1 cellular context compared by ENCODE assay signal in the genomic region with DNA sequence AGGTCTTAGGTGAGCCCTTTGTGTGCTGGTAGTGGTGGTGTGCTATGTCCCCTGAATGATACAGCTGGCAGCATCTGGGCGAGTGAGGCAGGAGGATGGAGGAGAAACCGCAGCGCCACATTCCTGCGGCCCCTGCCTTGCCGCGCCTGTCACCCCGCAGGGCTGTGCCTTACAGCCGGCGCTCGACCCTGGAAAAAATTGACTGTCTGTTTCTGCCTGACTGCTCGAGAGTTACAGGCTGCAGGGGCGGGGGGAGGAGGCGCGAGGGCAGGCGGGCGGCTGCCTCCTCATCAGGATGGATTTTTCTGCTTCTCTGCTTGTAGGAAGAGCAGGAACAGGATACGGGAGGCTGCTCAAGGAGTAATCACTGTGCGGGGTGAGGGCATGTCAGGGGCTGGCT.
TF ChIP-seq lines count a peak whose summit lies in the region.

No MANE protein-coding gene starts in this region.

TF ChIP-seq in H1, 55 proteins besides CTCF, POLR2A, EP300 and RAD21:
- TF ChIP-seq, protein P1, sequence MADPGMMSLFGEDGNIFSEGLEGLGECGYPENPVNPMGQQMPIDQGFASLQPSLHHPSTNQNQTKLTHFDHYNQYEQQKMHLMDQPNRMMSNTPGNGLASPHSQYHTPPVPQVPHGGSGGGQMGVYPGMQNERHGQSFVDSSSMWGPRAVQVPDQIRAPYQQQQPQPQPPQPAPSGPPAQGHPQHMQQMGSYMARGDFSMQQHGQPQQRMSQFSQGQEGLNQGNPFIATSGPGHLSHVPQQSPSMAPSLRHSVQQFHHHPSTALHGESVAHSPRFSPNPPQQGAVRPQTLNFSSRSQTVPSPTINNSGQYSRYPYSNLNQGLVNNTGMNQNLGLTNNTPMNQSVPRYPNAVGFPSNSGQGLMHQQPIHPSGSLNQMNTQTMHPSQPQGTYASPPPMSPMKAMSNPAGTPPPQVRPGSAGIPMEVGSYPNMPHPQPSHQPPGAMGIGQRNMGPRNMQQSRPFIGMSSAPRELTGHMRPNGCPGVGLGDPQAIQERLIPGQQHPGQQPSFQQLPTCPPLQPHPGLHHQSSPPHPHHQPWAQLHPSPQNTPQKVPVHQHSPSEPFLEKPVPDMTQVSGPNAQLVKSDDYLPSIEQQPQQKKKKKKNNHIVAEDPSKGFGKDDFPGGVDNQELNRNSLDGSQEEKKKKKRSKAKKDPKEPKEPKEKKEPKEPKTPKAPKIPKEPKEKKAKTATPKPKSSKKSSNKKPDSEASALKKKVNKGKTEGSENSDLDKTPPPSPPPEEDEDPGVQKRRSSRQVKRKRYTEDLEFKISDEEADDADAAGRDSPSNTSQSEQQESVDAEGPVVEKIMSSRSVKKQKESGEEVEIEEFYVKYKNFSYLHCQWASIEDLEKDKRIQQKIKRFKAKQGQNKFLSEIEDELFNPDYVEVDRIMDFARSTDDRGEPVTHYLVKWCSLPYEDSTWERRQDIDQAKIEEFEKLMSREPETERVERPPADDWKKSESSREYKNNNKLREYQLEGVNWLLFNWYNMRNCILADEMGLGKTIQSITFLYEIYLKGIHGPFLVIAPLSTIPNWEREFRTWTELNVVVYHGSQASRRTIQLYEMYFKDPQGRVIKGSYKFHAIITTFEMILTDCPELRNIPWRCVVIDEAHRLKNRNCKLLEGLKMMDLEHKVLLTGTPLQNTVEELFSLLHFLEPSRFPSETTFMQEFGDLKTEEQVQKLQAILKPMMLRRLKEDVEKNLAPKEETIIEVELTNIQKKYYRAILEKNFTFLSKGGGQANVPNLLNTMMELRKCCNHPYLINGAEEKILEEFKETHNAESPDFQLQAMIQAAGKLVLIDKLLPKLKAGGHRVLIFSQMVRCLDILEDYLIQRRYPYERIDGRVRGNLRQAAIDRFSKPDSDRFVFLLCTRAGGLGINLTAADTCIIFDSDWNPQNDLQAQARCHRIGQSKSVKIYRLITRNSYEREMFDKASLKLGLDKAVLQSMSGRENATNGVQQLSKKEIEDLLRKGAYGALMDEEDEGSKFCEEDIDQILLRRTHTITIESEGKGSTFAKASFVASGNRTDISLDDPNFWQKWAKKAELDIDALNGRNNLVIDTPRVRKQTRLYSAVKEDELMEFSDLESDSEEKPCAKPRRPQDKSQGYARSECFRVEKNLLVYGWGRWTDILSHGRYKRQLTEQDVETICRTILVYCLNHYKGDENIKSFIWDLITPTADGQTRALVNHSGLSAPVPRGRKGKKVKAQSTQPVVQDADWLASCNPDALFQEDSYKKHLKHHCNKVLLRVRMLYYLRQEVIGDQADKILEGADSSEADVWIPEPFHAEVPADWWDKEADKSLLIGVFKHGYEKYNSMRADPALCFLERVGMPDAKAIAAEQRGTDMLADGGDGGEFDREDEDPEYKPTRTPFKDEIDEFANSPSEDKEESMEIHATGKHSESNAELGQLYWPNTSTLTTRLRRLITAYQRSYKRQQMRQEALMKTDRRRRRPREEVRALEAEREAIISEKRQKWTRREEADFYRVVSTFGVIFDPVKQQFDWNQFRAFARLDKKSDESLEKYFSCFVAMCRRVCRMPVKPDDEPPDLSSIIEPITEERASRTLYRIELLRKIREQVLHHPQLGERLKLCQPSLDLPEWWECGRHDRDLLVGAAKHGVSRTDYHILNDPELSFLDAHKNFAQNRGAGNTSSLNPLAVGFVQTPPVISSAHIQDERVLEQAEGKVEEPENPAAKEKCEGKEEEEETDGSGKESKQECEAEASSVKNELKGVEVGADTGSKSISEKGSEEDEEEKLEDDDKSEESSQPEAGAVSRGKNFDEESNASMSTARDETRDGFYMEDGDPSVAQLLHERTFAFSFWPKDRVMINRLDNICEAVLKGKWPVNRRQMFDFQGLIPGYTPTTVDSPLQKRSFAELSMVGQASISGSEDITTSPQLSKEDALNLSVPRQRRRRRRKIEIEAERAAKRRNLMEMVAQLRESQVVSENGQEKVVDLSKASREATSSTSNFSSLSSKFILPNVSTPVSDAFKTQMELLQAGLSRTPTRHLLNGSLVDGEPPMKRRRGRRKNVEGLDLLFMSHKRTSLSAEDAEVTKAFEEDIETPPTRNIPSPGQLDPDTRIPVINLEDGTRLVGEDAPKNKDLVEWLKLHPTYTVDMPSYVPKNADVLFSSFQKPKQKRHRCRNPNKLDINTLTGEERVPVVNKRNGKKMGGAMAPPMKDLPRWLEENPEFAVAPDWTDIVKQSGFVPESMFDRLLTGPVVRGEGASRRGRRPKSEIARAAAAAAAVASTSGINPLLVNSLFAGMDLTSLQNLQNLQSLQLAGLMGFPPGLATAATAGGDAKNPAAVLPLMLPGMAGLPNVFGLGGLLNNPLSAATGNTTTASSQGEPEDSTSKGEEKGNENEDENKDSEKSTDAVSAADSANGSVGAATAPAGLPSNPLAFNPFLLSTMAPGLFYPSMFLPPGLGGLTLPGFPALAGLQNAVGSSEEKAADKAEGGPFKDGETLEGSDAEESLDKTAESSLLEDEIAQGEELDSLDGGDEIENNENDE (IDR thresholded peaks at IDR 0.05; ENCODE audit: insufficient replicate concordance, low read length) = no peak
- TF ChIP-seq TEAD4 (IDR thresholded peaks at IDR 0.05; ENCODE audit: low read depth, low read length) (peak; percentile 62), CEBPB (IDR thresholded peaks at IDR 0.05; ENCODE audit: low read depth, low read length) (no peak)
